In genomic region chr16:24540575-24541240, GRCh38 we compare ENCODE assay signal across 8 cellular contexts. TPM values are rescaled to one million over a fixed set of nuclear protein-coding genes. Genes with fewer than 3 reads are reported as not detected.
DNase-seq lines count a peak whose midpoint lies in the region; ATAC-seq, FAIRE-seq and TF ChIP-seq lines count a peak whose summit lies in the region.

No MANE protein-coding gene starts in this region.

- CTCF ChIA-PET in BJ (lab: Yijun Ruan, JAX) (no interaction called here), H1 (lab: Charles Lee; ENCODE audit: partially characterized antibody) (interaction anchor here (1.1 kb wide), 1 partner anchor 20 kb away, joined by 4 read pairs; no protein-coding TSS in a partner anchor)

- H3K23me2 ChIP-seq in H9 (ENCODE audit: insufficient read length, low read depth, low read length, poor library complexity, severe bottlenecking) (peaks cover 8% of the 10 kb centered on the region), H1 (ENCODE audit: low read depth, low read length) (peaks cover 11% of the 10 kb centered on the region; the same call in 1 of the 2 replicates)

- no peak overlapping the region for H4K8ac ChIP-seq in H9 (replicated peaks; ENCODE audit: insufficient read length, low read depth, low read length)
- no peak overlapping the region for H4K8ac ChIP-seq in H1 (ENCODE audit: extremely low read depth, insufficient read depth, low read length)

- H3K79me1 ChIP-seq in H9 (ENCODE audit: insufficient read depth, low read depth, low read length, poor library complexity, severe bottlenecking) (no peaks in the 10 kb centered on the region), H1 (ENCODE audit: low read depth, low read length) (0 out of 2 replicates have a peak, but pooled peaks cover 2% of the 10 kb centered on the region)

- H3K56ac ChIP-seq in H9 (ENCODE audit: insufficient read length, low read depth, low read length) (no peak overlapping the region), H1 (replicated peaks; ENCODE audit: insufficient read length, low read depth, low read length) (no peak overlapping the region)

- H3K9me3 Mint-ChIP-seq in H9 (peaks cover 2% of the 10 kb centered on the region in 2 experiments; a peak in 2 of 5 replicates), naive B cell (no peaks in the 10 kb centered on the region)

- no peak for TF ChIP-seq POLR2A in H1 (IDR thresholded peaks at IDR 0.05; ENCODE audit: control extremely low read depth in 1 of 2, low read depth in 2 of 2, low read length in 2 of 2)

- no peaks in the 10 kb centered on the region for H3K4me1 ChIP-seq in H9 (ENCODE audit: insufficient read depth, low read length)
- H3K4me1 ChIP-seq in H1 (replicated peaks in 1 of 4; ENCODE audit: control insufficient read depth in 3 of 4, insufficient read depth in 4 of 4, low read length in 3 of 4), result 0 out of 7 replicates have a peak, but pooled peaks cover 0 to 2% (median 0%) of the 10 kb centered on the region in 4 experiments

- H3K36me3 Mint-ChIP-seq in H9 (ENCODE audit: insufficient read depth in 1 of 3, low read depth in 3 of 3) (peaks cover 13 to 31% (median 19%) of the 10 kb centered on the region in 3 experiments; a peak in 6 of 7 replicates), naive B cell (peaks cover 0 to 8% of the 10 kb centered on the region in 2 donors)

- no peak overlapping the region for H2AK5ac ChIP-seq in H9 (ENCODE audit: insufficient read length, low read length)
- H2AK5ac ChIP-seq in H1 (ENCODE audit: low read depth, low read length), result no peak overlapping the region

- H4K20me1 ChIP-seq in H9 (ENCODE audit: control insufficient read depth, insufficient read depth, insufficient read length) (no peaks in the 10 kb centered on the region), H1 (replicated peaks in 1 of 2; ENCODE audit: control insufficient read depth in 1 of 2, insufficient read depth in 2 of 2, low read length in 2 of 2) (peaks cover 2 to 7% of the 10 kb centered on the region in 2 experiments)

- H3K4me1 Mint-ChIP-seq in H9 (peaks cover 23 to 34% of the 10 kb centered on the region in 2 experiments), naive B cell (peaks cover 47 to 61% (median 56%) of the 10 kb centered on the region in 3 donors)

- H3K27me3 Mint-ChIP-seq in H9 (ENCODE audit: low read depth) (no peaks in the 10 kb centered on the region), naive B cell (no peaks in the 10 kb centered on the region)

- H4K5ac ChIP-seq in H9 (ENCODE audit: insufficient read length, low read depth, low read length), result no peak overlapping the region
- no peak overlapping the region for H4K5ac ChIP-seq in H1 (ENCODE audit: insufficient read length, low read depth, low read length)

- no peak for TF ChIP-seq CTCF in BJ (IDR thresholded peaks at IDR 0.05; ENCODE audit: insufficient read depth, low read depth, low read length)
- no peak for TF ChIP-seq CTCF in H9 (conservative IDR thresholded peaks at IDR 0.05)
- no peak for TF ChIP-seq CTCF in H1 (IDR thresholded peaks at IDR 0.05; ENCODE audit: control extremely low read depth in 1 of 3, insufficient read depth in 1 of 3, low read depth in 1 of 3, low read length in 3 of 3)

- H3K27ac Mint-ChIP-seq in H9 (peak overlapping the region; percentile 90 to 98 (median 96)), naive B cell (peak overlapping the region; percentile 85 to 98 (median 96))

- no peaks in the 10 kb centered on the region for H3K9me3 ChIP-seq in H9 (ENCODE audit: control insufficient read depth, low read depth, low read length)
- no peaks in the 10 kb centered on the region; a peak in 1 of 4 replicates for H3K9me3 ChIP-seq in H1 (ENCODE audit: insufficient read depth in 2 of 2, low read depth in 1 of 2, low read length in 1 of 2)

- H3K27me3 ChIP-seq in BJ (ENCODE audit: control insufficient read depth, insufficient read depth, low read length) (no peaks in the 10 kb centered on the region), H9 (ENCODE audit: insufficient read depth, low read length) (no peaks in the 10 kb centered on the region), H1 (replicated peaks in 1 of 4; ENCODE audit: control insufficient read depth in 3 of 4, extremely low read depth in 1 of 4, insufficient read depth in 3 of 4, low read length in 3 of 4) (no peaks in the 10 kb centered on the region)

- H3K36me3 ChIP-seq in BJ (ENCODE audit: control insufficient read depth, insufficient read depth, low read length) (peaks cover 2% of the 10 kb centered on the region; the same call in 1 of the 2 replicates), H1 (ENCODE audit: control insufficient read depth in 2 of 4, insufficient read depth in 4 of 4, low read length in 3 of 4) (peaks cover 0 to under 1% (median 0%) of the 10 kb centered on the region in 4 experiments; a peak in 1 of 8 replicates)

- H3K14ac ChIP-seq in H9 (ENCODE audit: insufficient read depth, low read length) (peak overlapping the region; percentile 50; the same call in 1 of the 2 replicates), H1 (ENCODE audit: insufficient read length) (no peak overlapping the region)

- no peak for TF ChIP-seq EP300 in H1 (IDR thresholded peaks at IDR 0.05; ENCODE audit: borderline replicate concordance in 1 of 2, low read depth in 2 of 2, low read length in 2 of 2)

- H2BK15ac ChIP-seq in H9 (ENCODE audit: low read depth, low read length) (no peak overlapping the region), H1 (ENCODE audit: low read length) (no peak overlapping the region)

- peak; percentile 28 for ATAC-seq in SK-N-SH treated with all-trans-retinoic acid at 6 μM for 48 hours
- no peak for ATAC-seq in naive B cell (ENCODE audit: low read depth in 2 of 2)
- no peak for ATAC-seq in GM18861 (IDR thresholded peaks at IDR 0.05; ENCODE audit: unreplicated experiment)
- no peak for ATAC-seq in HG03139 (IDR thresholded peaks at IDR 0.05; ENCODE audit: unreplicated experiment)
- no peak for ATAC-seq in HG02678 (IDR thresholded peaks at IDR 0.05; ENCODE audit: unreplicated experiment)

- no peak overlapping the region for H3T11ph ChIP-seq in H9 (ENCODE audit: low read length)

- H3K27ac ChIP-seq in H9 (ENCODE audit: insufficient read length, low read depth, low read length) (no peak overlapping the region), H1 (ENCODE audit: low read depth, low read length) (peak overlapping the region; percentile 97)

- H2BK20ac ChIP-seq in H9 (ENCODE audit: low read depth, low read length, poor library complexity, severe bottlenecking) (no peak overlapping the region), H1 (ENCODE audit: low read length) (no peak overlapping the region)

- no peak for DNase-seq in BJ (ENCODE audit: low read depth)
- no peak for DNase-seq in H9
- DNase-seq in H1 (ENCODE audit: low read depth in 1 of 2, low spot score in 2 of 2), result no peak
- peak; percentile 14 for DNase-seq in naive B cell

- no peak for TF ChIP-seq RAD21 in H1 (IDR thresholded peaks at IDR 0.05 in 1 of 2, conservative IDR thresholded peaks at IDR 0.05 in 1 of 2; ENCODE audit: low read depth in 2 of 2, low read length in 2 of 2)

- H4K91ac ChIP-seq in H9 (ENCODE audit: insufficient read length, low read depth, low read length) (no peak overlapping the region), H1 (replicated peaks; ENCODE audit: insufficient read length, low read length) (peak overlapping the region; percentile 2)

- H3K4ac ChIP-seq in H9 (ENCODE audit: low read depth, low read length) (no peak overlapping the region), H1 (replicated peaks; ENCODE audit: insufficient read length, low read depth, low read length) (no peak overlapping the region)

- H3K23ac ChIP-seq in H9 (ENCODE audit: insufficient read length, low read depth, low read length) (no peak overlapping the region), H1 (ENCODE audit: insufficient read length) (no peak overlapping the region)

- H2AFZ ChIP-seq in H9 (ENCODE audit: low read length) (no peak overlapping the region), H1 (ENCODE audit: low read length) (no peak overlapping the region)

- POLR2A ChIA-PET in BJ (lab: Charles Lee), result no interaction called here
- POLR2A ChIA-PET in H1 (lab: Charles Lee; ENCODE audit: partially characterized antibody), result interaction anchor here (1.0 to 1.9 kb wide), 7 partner anchors 9 to 143 kb away, joined by 3 to 6 read pairs (median 3); no protein-coding TSS in a partner anchor

- H3K4me3 ChIP-seq in BJ (ENCODE audit: low read depth, low read length) (peak overlapping the region; percentile 99), H1 (ENCODE audit: extremely low read depth in 1 of 4, insufficient read depth in 2 of 4, low read depth in 3 of 4, low read length in 4 of 4) (peak overlapping the region; percentile 71 to 96 (median 94))

- H3K4me2 ChIP-seq in H9 (ENCODE audit: insufficient read depth, insufficient read length, low read length) (peak overlapping the region; percentile 71), H1 (ENCODE audit: insufficient read depth in 1 of 2, low read depth in 2 of 2, low read length in 2 of 2) (peak overlapping the region; percentile 76 to 80)

- H3K4me3 Mint-ChIP-seq in H9 (peak overlapping the region; percentile 98), naive B cell (peak overlapping the region; percentile 93 to 100 (median 98))

- no peak overlapping the region for H2BK120ac ChIP-seq in H9 (ENCODE audit: low read depth, low read length, poor library complexity, severe bottlenecking)
- no peak overlapping the region for H2BK120ac ChIP-seq in H1 (replicated peaks; ENCODE audit: low read depth, low read length)

- no peak overlapping the region for H2BK5ac ChIP-seq in H9 (ENCODE audit: insufficient read length, low read length)
- H2BK5ac ChIP-seq in H1 (ENCODE audit: low read depth, low read length), result no peak overlapping the region; the same call in 1 of the 2 replicates

- no CpG with 5 or more reads among the region's 14 CpGs for WGBS in H9 (ENCODE audit: extremely low coverage, insufficient read length, low lambda C conversion rate)
- 3% methylated on average over 14 of the region's 14 CpGs; no CpG with 5 or more reads in 1 of the 2 experiments for WGBS in H1 (ENCODE audit: extremely low coverage in 1 of 2, insufficient coverage in 1 of 2, insufficient read length in 1 of 2, insufficient replicate concordance in 2 of 2, low coverage in 1 of 2, low lambda C conversion rate in 2 of 2, missing lambda C conversion rate in 1 of 2), 2 experiments

- H3K18ac ChIP-seq in H9 (ENCODE audit: insufficient read length, low read depth, low read length), result no peak overlapping the region
- H3K18ac ChIP-seq in H1 (ENCODE audit: extremely low read depth, low read length), result 0 out of 2 replicates have a peak overlapping the region, but pooled peaks have one; percentile 38

- H2BK12ac ChIP-seq in H9 (ENCODE audit: insufficient read length, low read depth, low read length) (no peak overlapping the region), H1 (ENCODE audit: low read depth, low read length) (no peak overlapping the region)

- H3K79me2 ChIP-seq in H9 (ENCODE audit: insufficient read depth, low read length) (peaks cover 43% of the 10 kb centered on the region; the same call in 1 of the 2 replicates), H1 (ENCODE audit: control insufficient read depth in 1 of 2, insufficient read depth in 2 of 2, low read length in 2 of 2) (peaks cover 23 to 59% of the 10 kb centered on the region in 2 experiments)

- H3K9ac ChIP-seq in H9 (ENCODE audit: extremely low read depth, insufficient read length, low read length) (peak overlapping the region; percentile 86), H1 (replicated peaks in 1 of 4; ENCODE audit: extremely low read depth in 1 of 4, low read depth in 3 of 4, low read length in 3 of 4) (peak overlapping the region; percentile 52 to 95 (median 84))

- no peak for FAIRE-seq in H1 (lab: Jason Lieb, UNC)

RNA-seq across cellular contexts. Expression of gene RBBP6, which starts 1.3 kb away (rescaled TPM):
- polyA plus RNA-seq in BJ (2011; rRNA removed), result 11.7 and 21.3 TPM in 2 replicates
- 16.1 and 20.1 TPM in 2 replicates for polyA minus RNA-seq in BJ (2011; rRNA and poly(A)+ RNA removed)
- 52.3 and 54.8 TPM in 2 replicates for total RNA-seq in H9 (2021)
- total RNA-seq in H1 (2021; fragmentation: NEBNext Ultra II Directional; extraction: Animal tissue kit (Norgen Biotek cat#: 25700)), result 53.6 and 54.5 TPM in 2 replicates
- 20.2 and 22.5 TPM in 2 replicates for polyA plus RNA-seq in H1 (2011; rRNA removed)
- 26.2 TPM for polyA plus RNA-seq in H1 (2011; cell fraction: cytosol; rRNA removed)
- polyA plus RNA-seq in H1 (2011; cell fraction: nucleus; rRNA removed), result 33.9 TPM
- 22.6 to 42.1 TPM (median 26.0 TPM) in 4 replicates for polyA plus RNA-seq in H1 (2012, experiment 1 of 2)
- polyA plus RNA-seq in H1 (2012, experiment 2 of 2), result 8.8 TPM
- 66.5 TPM for polyA plus RNA-seq in H1 (2013, experiment 1 of 2)
- 67.4 TPM for polyA plus RNA-seq in H1 (2013, experiment 2 of 2)
- 47.5 and 60.1 TPM in 2 replicates for polyA minus RNA-seq in H1 (2011; rRNA and poly(A)+ RNA removed)
- polyA minus RNA-seq in H1 (2011; cell fraction: cytosol; rRNA and poly(A)+ RNA removed), result 30.9 TPM
- polyA minus RNA-seq in H1 (2011; cell fraction: nucleus; rRNA and poly(A)+ RNA removed), result 109 TPM
- 10 to 100 TPM; 19.6 to 41.1 (median 30.2) TPM for polyA plus RNA-seq in naive B cell (ENCODE audit: low read depth in 6 of 6)
